21 cellular contexts compared by ENCODE assay signal in the genomic region with DNA sequence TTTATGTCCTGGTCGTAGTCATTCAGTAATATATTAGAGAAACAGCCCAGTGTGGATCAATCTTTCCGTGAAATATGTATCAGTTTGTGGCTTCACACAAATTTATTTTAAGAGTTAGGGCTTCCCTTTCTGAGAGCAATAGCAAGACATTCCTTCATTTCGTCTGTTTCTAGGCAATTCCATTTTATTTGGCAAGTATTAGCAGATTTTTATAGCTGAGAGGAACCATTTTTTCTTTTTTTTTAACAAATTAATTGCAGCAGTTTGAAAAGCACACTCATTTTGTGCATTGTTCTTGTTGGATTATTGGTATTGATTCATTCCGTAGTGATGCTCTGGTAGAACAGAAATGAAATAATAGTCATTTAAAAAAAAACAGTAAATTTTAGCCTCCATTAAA.
"Had no signal": no experiment of that assay in that cellular context is flagged by ENCODE, and none has a peak within 500 bp of the region (broad histone marks: within the 10 kb centered on the region; RNA-seq: fewer than 3 reads in every experiment).

No MANE protein-coding gene starts in this region.

- H3K27me3 ChIP-seq: heart right ventricle, right lobe of liver, stomach, suprapubic skin, tibial nerve had no signal

- H3K4me3 ChIP-seq: heart right ventricle, lower lobe of right lung, right lobe of liver, skin epidermis, stomach, suprapubic skin, tibial nerve had no signal

- DNase-seq: activated CD4-positive, alpha-beta memory T cell treated with anti-CD3 and anti-CD28 coated beads, Interleukin-2, amount 10 ng/mL, durations not matched to agents 7 days and 5 days; activated CD4-positive, alpha-beta T cell treated with anti-CD3 and anti-CD28 coated beads, Interleukin-2, amount 10 ng/mL, durations not matched to agents 24 days and 14 days; activated effector memory CD4-positive, alpha-beta T cell treated with Interleukin-2 at 50 U/mL for 16 hours; activated naive CD4-positive, alpha-beta T cell treated with anti-CD3 and anti-CD28 coated beads, Interleukin-2, amount 10 ng/mL, durations not matched to agents 7 days and 5 days; activated naive CD8-positive, alpha-beta T cell treated with anti-CD3 and anti-CD28 coated beads, Interleukin-2, amount 50 U/mL, for 24 hours; activated T-cell treated with anti-CD3 and anti-CD28 coated beads, Interleukin-2, amount 50 U/mL, for 72 hours; anterior cingulate cortex; heart right ventricle; kidney; lower lobe of right lung; naive thymus-derived CD4-positive, alpha-beta T cell; occipital lobe; posterior cingulate gyrus; right lobe of liver; stimulated activated CD4-positive, alpha-beta T cell treated with anti-CD3 and anti-CD28 coated beads, Interleukin-1b, Interleukin-23, amount 100 ng/mL, for 48 hours; stomach had no signal

- H3K27ac ChIP-seq: heart right ventricle, lower lobe of right lung, stomach, suprapubic skin, tibial nerve, VCaP had no signal

- H3K36me3 ChIP-seq: heart right ventricle, lower lobe of right lung, right lobe of liver, stomach, suprapubic skin, tibial nerve had no signal

- H3K9me3 ChIP-seq: heart right ventricle, lower lobe of right lung, right lobe of liver, stomach, suprapubic skin, tibial nerve had no signal

- H3K4me1 ChIP-seq: lower lobe of right lung, right lobe of liver had no signal

- ATAC-seq: activated CD4-positive, CD25-positive, alpha-beta regulatory T cell treated with anti-CD3 and anti-CD28 coated beads, Interleukin-2, amount 50 U/mL, for 24 hours; activated naive CD8-positive, alpha-beta T cell treated with anti-CD3 and anti-CD28 coated beads, Interleukin-2, amount 50 U/mL, for 24 hours; activated T-cell treated with anti-CD3 and anti-CD28 coated beads, Interleukin-2, amount 50 U/mL, for 72 hours; heart right ventricle; lower lobe of right lung; naive thymus-derived CD4-positive, alpha-beta T cell had no signal
